ENCODE assay signal across 8 cellular contexts in genomic region chr17:81345211-81346089, GRCh38. TPM values are rescaled to one million over a fixed set of nuclear protein-coding genes. Genes with fewer than 3 reads are reported as not detected.
DNase-seq lines count a peak whose midpoint lies in the region; ATAC-seq and TF ChIP-seq lines count a peak whose summit lies in the region.

No MANE protein-coding gene starts in this region.

- DNase-seq in EL: peak; percentile 90
- DNase-seq in RWPE1 (ENCODE audit: low spot score): peak; percentile 78
- peak in 41 of 56 donors; percentile 9 to 82 (median 64) for DNase-seq in amygdala (lab: John Stamatoyannopoulos, UW)
- DNase-seq in heart right ventricle: peak; percentile 89 to 92
- DNase-seq in posterior cingulate gyrus: peak in 9 of 10 donors; percentile 51 to 93 (median 68)
- no peak for DNase-seq in KG1 (lab: John Stamatoyannopoulos, UW)

- CTCF ChIA-PET in RWPE1 (lab: Yijun Ruan, JAX): interaction anchor here (0.6 kb wide), 1 partner anchor 57 kb away, joined by 3 read pairs; no protein-coding TSS in a partner anchor

- H3K4me3 Mint-ChIP-seq in IgD-negative memory B cell: peak overlapping the region; percentile 71 to 83 (median 76)

- H3K27ac ChIP-seq in RWPE1 (peak overlapping the region; percentile 99), heart right ventricle (peak overlapping the region; percentile 87 to 98 (median 96))

- H3K36me3 Mint-ChIP-seq in IgD-negative memory B cell: no peaks in the 10 kb centered on the region

- peaks cover 27% of the 10 kb centered on the region for H3K27me3 Mint-ChIP-seq in IgD-negative memory B cell

- POLR2A ChIA-PET in RWPE1 (lab: Yijun Ruan, JAX; ENCODE audit: low non-redundant PET): interaction anchor here (0.8 to 1.0 kb wide), 2 partner anchors 52 to 53 kb away, joined by 3 to 7 read pairs; no protein-coding TSS in a partner anchor

- intact Hi-C loops in heart right ventricle (cut with DNase I): loop anchor here in 1 of 10 donors (1.0 kb wide), 1 partner anchor 42 kb away; no protein-coding TSS in a partner anchor
- intact Hi-C loops in posterior cingulate gyrus (cut with DNase I): loop anchor here (1.0 kb wide), 1 partner anchor 40 kb away; no protein-coding TSS in a partner anchor

- no peaks in the 10 kb centered on the region for H3K36me3 ChIP-seq in heart right ventricle

- H3K4me1 Mint-ChIP-seq in IgD-negative memory B cell: peaks cover 5 to 11% (median 6%) of the 10 kb centered on the region in 3 donors

- H3K9me3 ChIP-seq in heart right ventricle: no peaks in the 10 kb centered on the region

- ATAC-seq in GM21529 (IDR thresholded peaks at IDR 0.05; ENCODE audit: unreplicated experiment): peak; percentile 48
- ATAC-seq in heart right ventricle: peak; percentile 52 to 77 (median 64)

- peak overlapping the region; percentile 63 to 92 (median 75) for H3K4me3 ChIP-seq in heart right ventricle

- TF ChIP-seq CTCF in RWPE1 (conservative IDR thresholded peaks at IDR 0.05; ENCODE audit: low read depth) (no peak), heart right ventricle (IDR thresholded peaks at IDR 0.05) (peak in 8 of 9 donors; percentile 17 to 53 (median 36))

- peaks cover 7 to 68% (median 25%) of the 10 kb centered on the region in 9 donors for H3K4me1 ChIP-seq in heart right ventricle

- peaks cover 0 to 3% (median 0%) of the 10 kb centered on the region in 3 donors for H3K9me3 Mint-ChIP-seq in IgD-negative memory B cell

- H3K27ac Mint-ChIP-seq in IgD-negative memory B cell: peak overlapping the region in 1 of 3 donors; percentile 94

- 0 to 1% methylated on average over 81 to 88 of the region's 96 CpGs for WGBS in heart right ventricle, 2 donors

- peaks cover 0 to 48% (median 0%) of the 10 kb centered on the region in 7 donors for H3K27me3 ChIP-seq in heart right ventricle

RNA-seq across cellular contexts. Expression of gene BAHCC1, which starts 49.8 kb away (rescaled TPM):
- not detected for polyA plus RNA-seq in IgD-negative memory B cell
- 10 to 100 TPM in 2 of 10 donors, 1 to 10 TPM in 8; 6.3 to 11.1 (median 9.2) TPM for total RNA-seq in heart right ventricle
- 10 to 100 TPM in 1 of 2 donors, 1 to 10 TPM in 1; 4.8 to 13.1 TPM for polyA plus RNA-seq in heart right ventricle

RNA-seq across cellular contexts. Expression of gene SLC38A10, which starts 50.3 kb away (rescaled TPM):
- polyA plus RNA-seq in IgD-negative memory B cell (84.5 TPM), heart right ventricle (10 to 100 TPM; 56.0 to 56.2 TPM)
- 10 to 100 TPM; 27.8 to 50.0 (median 37.9) TPM for total RNA-seq in heart right ventricle
